Comparison of ENCODE assay signal across 1 cellular context in the genomic region with DNA sequence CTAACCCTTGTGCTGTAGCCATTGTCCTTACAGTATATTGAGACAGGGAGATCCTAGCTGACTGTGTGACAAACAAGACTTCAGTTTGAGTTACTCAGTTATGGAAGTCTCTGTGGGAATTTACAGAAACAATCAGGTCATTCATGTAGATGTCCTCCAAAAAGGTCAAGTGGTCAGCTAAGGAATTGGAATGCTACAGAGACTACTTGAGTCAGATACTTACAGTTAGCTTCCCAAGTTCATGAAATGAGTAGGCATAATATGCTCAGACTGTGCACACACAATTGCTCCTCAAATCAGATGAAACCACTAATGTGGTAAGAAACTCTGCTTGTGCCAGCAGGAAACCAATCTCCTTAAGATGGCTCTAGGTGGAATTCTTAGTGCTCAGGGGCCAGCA.
TF ChIP-seq lines count a peak whose summit lies in the region.

No MANE protein-coding gene starts in this region.

TF ChIP-seq in GM23338, 12 proteins besides CTCF, POLR2A, EP300 and RAD21 (continued from another document):
- TF ChIP-seq, protein P1, sequence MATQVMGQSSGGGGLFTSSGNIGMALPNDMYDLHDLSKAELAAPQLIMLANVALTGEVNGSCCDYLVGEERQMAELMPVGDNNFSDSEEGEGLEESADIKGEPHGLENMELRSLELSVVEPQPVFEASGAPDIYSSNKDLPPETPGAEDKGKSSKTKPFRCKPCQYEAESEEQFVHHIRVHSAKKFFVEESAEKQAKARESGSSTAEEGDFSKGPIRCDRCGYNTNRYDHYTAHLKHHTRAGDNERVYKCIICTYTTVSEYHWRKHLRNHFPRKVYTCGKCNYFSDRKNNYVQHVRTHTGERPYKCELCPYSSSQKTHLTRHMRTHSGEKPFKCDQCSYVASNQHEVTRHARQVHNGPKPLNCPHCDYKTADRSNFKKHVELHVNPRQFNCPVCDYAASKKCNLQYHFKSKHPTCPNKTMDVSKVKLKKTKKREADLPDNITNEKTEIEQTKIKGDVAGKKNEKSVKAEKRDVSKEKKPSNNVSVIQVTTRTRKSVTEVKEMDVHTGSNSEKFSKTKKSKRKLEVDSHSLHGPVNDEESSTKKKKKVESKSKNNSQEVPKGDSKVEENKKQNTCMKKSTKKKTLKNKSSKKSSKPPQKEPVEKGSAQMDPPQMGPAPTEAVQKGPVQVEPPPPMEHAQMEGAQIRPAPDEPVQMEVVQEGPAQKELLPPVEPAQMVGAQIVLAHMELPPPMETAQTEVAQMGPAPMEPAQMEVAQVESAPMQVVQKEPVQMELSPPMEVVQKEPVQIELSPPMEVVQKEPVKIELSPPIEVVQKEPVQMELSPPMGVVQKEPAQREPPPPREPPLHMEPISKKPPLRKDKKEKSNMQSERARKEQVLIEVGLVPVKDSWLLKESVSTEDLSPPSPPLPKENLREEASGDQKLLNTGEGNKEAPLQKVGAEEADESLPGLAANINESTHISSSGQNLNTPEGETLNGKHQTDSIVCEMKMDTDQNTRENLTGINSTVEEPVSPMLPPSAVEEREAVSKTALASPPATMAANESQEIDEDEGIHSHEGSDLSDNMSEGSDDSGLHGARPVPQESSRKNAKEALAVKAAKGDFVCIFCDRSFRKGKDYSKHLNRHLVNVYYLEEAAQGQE (IDR thresholded peaks at IDR 0.05; ENCODE audit: unreplicated experiment), result no peak
- TF ChIP-seq EZH2 (IDR thresholded peaks at IDR 0.05; ENCODE audit: low read depth, unreplicated experiment), result no peak
- TF ChIP-seq NANOG (IDR thresholded peaks at IDR 0.05; ENCODE audit: borderline replicate concordance), result no peak
